17 cellular contexts compared by ENCODE assay signal in genomic region chr7:90788057-90788456, GRCh38.
DNase-seq lines count a peak whose midpoint lies in the region; TF ChIP-seq lines count a peak whose summit lies in the region.
"Had no signal": no experiment of that assay in that cellular context is flagged by ENCODE, and none has a peak within 500 bp of the region (broad histone marks: within the 10 kb centered on the region; RNA-seq: fewer than 3 reads in every experiment).

No MANE protein-coding gene starts in this region.

- TF ChIP-seq CTCF in OCI-LY1 (IDR thresholded peaks at IDR 0.05; ENCODE audit: low read length): no peak
- TF ChIP-seq CTCF in endodermal cell (conservative IDR thresholded peaks at IDR 0.05): no peak
- no peak for TF ChIP-seq CTCF in testis (IDR thresholded peaks at IDR 0.05)
- no peak for TF ChIP-seq CTCF in esophagus squamous epithelium (IDR thresholded peaks at IDR 0.05)

- H3K4me3 ChIP-seq in OCI-LY1 (ENCODE audit: low read depth, low read length, poor library complexity, severe bottlenecking): no peak overlapping the region
- H3K4me3 ChIP-seq in endodermal cell (ENCODE audit: low read length): no peak overlapping the region
- H3K4me3 ChIP-seq in mesendoderm (ENCODE audit: low read length): no peak overlapping the region
- no peak overlapping the region for H3K4me3 ChIP-seq in testis
- no peak overlapping the region for H3K4me3 ChIP-seq in esophagus squamous epithelium
- H3K4me3 ChIP-seq: GM12878, ovary, SJCRH30, skin epidermis had no signal

- H3K27ac Mint-ChIP-seq in endodermal cell: no peak overlapping the region
- no peak overlapping the region for H3K27ac Mint-ChIP-seq in activated naive CD8-positive, alpha-beta T cell treated with anti-CD3 and anti-CD28 coated beads for 36 hours
- H3K27ac Mint-ChIP-seq: activated T-helper 17 cell treated with anti-CD3 and anti-CD28 coated beads, Interleukin-2, amount 50 U/mL, for 72 hours had no signal

- H3K79me2 ChIP-seq in OCI-LY1 (ENCODE audit: insufficient read depth, low read length): peaks cover 52% of the 10 kb centered on the region
- H3K79me2 ChIP-seq in mesendoderm (ENCODE audit: control insufficient read depth, insufficient read depth, low read length): no peaks in the 10 kb centered on the region

- no peaks in the 10 kb centered on the region for H3K9me2 ChIP-seq in OCI-LY1 (ENCODE audit: low read depth, low read length)

- H2BK15ac ChIP-seq in mesendoderm (replicated peaks; ENCODE audit: low read depth): no peak overlapping the region

- H2AK5ac ChIP-seq in mesendoderm (ENCODE audit: low read length): no peak overlapping the region

- no peak overlapping the region for H3K4me3 Mint-ChIP-seq in endodermal cell
- no peak overlapping the region for H3K4me3 Mint-ChIP-seq in activated naive CD8-positive, alpha-beta T cell treated with anti-CD3 and anti-CD28 coated beads for 36 hours
- H3K4me3 Mint-ChIP-seq: activated T-helper 17 cell treated with anti-CD3 and anti-CD28 coated beads, Interleukin-2, amount 50 U/mL, for 72 hours had no signal

- H3K23ac ChIP-seq in mesendoderm (ENCODE audit: low read length): no peak overlapping the region

- H3K4me1 Mint-ChIP-seq in endodermal cell: peaks cover 4% of the 10 kb centered on the region
- H3K4me1 Mint-ChIP-seq in activated naive CD8-positive, alpha-beta T cell treated with anti-CD3 and anti-CD28 coated beads for 36 hours: no peaks in the 10 kb centered on the region
- H3K4me1 Mint-ChIP-seq: activated T-helper 17 cell treated with anti-CD3 and anti-CD28 coated beads, Interleukin-2, amount 50 U/mL, for 72 hours had no signal

- DNase-seq in endodermal cell (peak; percentile 55), mesendoderm (peak; percentile 49), testis (peak; percentile 39), esophagus squamous epithelium (lab: John Stamatoyannopoulos, UW) (no peak), germinal center (ENCODE audit: low spot score) (no peak)
- DNase-seq in activated naive CD8-positive, alpha-beta T cell treated with anti-CD3 and anti-CD28 coated beads for 36 hours: no peak
- DNase-seq: BE2C; Caco-2; NCI-H1436; NCI-H748 treated with DMSO at 0.1 percent for 48 hours; ovary; SJCRH30; stimulated activated CD4-positive, alpha-beta T cell treated with anti-CD3 and anti-CD28 coated beads, Interleukin-2, amount 100 ng/mL, for 48 hours had no signal

- H3K56ac ChIP-seq in mesendoderm (ENCODE audit: low read length): no peak overlapping the region

- no peaks in the 10 kb centered on the region for H3K79me1 ChIP-seq in mesendoderm (ENCODE audit: low read length)

- H3K27me3 Mint-ChIP-seq in endodermal cell (ENCODE audit: insufficient read depth): no peaks in the 10 kb centered on the region
- H3K27me3 Mint-ChIP-seq in activated naive CD8-positive, alpha-beta T cell treated with anti-CD3 and anti-CD28 coated beads for 36 hours: no peaks in the 10 kb centered on the region
- H3K27me3 Mint-ChIP-seq: activated T-helper 17 cell treated with anti-CD3 and anti-CD28 coated beads, Interleukin-2, amount 50 U/mL, for 72 hours had no signal

- H4K20me1 ChIP-seq in OCI-LY1 (ENCODE audit: insufficient read depth, low read length): no peaks in the 10 kb centered on the region

- no peak overlapping the region for H4K5ac ChIP-seq in mesendoderm (ENCODE audit: low read length)

- H3K9ac ChIP-seq in OCI-LY1 (ENCODE audit: low read length) (no peak overlapping the region), endodermal cell (ENCODE audit: extremely low read depth, low read length, poor library complexity, severe bottlenecking) (no peak overlapping the region), mesendoderm (ENCODE audit: low read length) (no peak overlapping the region)

- intact Hi-C loops in testis (cut with DNase I; ENCODE audit: low total_unique reads): no loop called here
- intact Hi-C loops in esophagus squamous epithelium (cut with DNase I): no loop called here

- H2BK120ac ChIP-seq in mesendoderm (ENCODE audit: low read depth, low read length): no peak overlapping the region

- peak overlapping the region; percentile 60 for H3K18ac ChIP-seq in mesendoderm (ENCODE audit: low read length)

- H2AFZ ChIP-seq in OCI-LY1 (ENCODE audit: low read length): no peak overlapping the region

- peaks cover 15% of the 10 kb centered on the region for H3K9me3 Mint-ChIP-seq in endodermal cell
- H3K9me3 Mint-ChIP-seq in activated naive CD8-positive, alpha-beta T cell treated with anti-CD3 and anti-CD28 coated beads for 36 hours: no peaks in the 10 kb centered on the region

- no peaks in the 10 kb centered on the region for H3K27me3 ChIP-seq in OCI-LY1 (ENCODE audit: insufficient read depth, low read length)
- H3K27me3 ChIP-seq in endodermal cell (ENCODE audit: control insufficient read depth, insufficient read depth, low read length, poor library complexity, severe bottlenecking): no peaks in the 10 kb centered on the region
- H3K27me3 ChIP-seq in mesendoderm (ENCODE audit: insufficient read depth, low read length, poor library complexity): no peaks in the 10 kb centered on the region
- H3K27me3 ChIP-seq in testis: no peaks in the 10 kb centered on the region
- H3K27me3 ChIP-seq in esophagus squamous epithelium: no peaks in the 10 kb centered on the region
- H3K27me3 ChIP-seq: BE2C, ovary, SJCRH30 had no signal

- H3F3A ChIP-seq in OCI-LY1 (ENCODE audit: insufficient read depth, low read length): no peaks in the 10 kb centered on the region

- H3K4me1 ChIP-seq in OCI-LY1 (ENCODE audit: insufficient read depth, low read length, severe bottlenecking) (no peaks in the 10 kb centered on the region), endodermal cell (ENCODE audit: control insufficient read depth, insufficient read depth, low read length) (no peaks in the 10 kb centered on the region), mesendoderm (ENCODE audit: control insufficient read depth, low read depth, low read length) (no peaks in the 10 kb centered on the region), testis (no peaks in the 10 kb centered on the region), esophagus squamous epithelium (no peaks in the 10 kb centered on the region)
- H3K4me1 ChIP-seq: BE2C, Caco-2, SJCRH30 had no signal

- no peak overlapping the region for H4K8ac ChIP-seq in mesendoderm (ENCODE audit: low read depth, low read length)

- H2BK5ac ChIP-seq in mesendoderm (ENCODE audit: low read length): no peak overlapping the region

- H3K9me3 ChIP-seq in OCI-LY1 (ENCODE audit: low read length) (peaks cover 15% of the 10 kb centered on the region), endodermal cell (ENCODE audit: control insufficient read depth, low read length) (peaks cover 16% of the 10 kb centered on the region), testis (no peaks in the 10 kb centered on the region), esophagus squamous epithelium (no peaks in the 10 kb centered on the region)
- H3K9me3 ChIP-seq: BE2C, Caco-2, ovary had no signal

- H3K4me2 ChIP-seq in OCI-LY1 (ENCODE audit: low read length): no peak overlapping the region
- no peak overlapping the region for H3K4me2 ChIP-seq in mesendoderm (ENCODE audit: low read length)

- no peak overlapping the region for H3K4ac ChIP-seq in mesendoderm (ENCODE audit: low read depth, low read length)

- WGBS in endodermal cell (ENCODE audit: insufficient coverage in 1 of 2, insufficient read length in 1 of 2), 2 experiments: 89 to 94% methylated on average over 3 to 4 of the region's 4 CpGs
- WGBS in mesendoderm (ENCODE audit: extremely low coverage, insufficient coverage, low lambda C conversion rate): no CpG with 5 or more reads among the region's 4 CpGs
- WGBS in testis, 2 donors: 68 to 71% methylated on average over 4 of the region's 4 CpGs
- WGBS in esophagus squamous epithelium, 2 donors: 80 to 92% methylated on average over 4 of the region's 4 CpGs

- no peak for TF ChIP-seq POLR2A in testis (IDR thresholded peaks at IDR 0.05)
- no peak for TF ChIP-seq POLR2A in esophagus squamous epithelium (IDR thresholded peaks at IDR 0.05)

- H3K36me3 ChIP-seq in OCI-LY1 (ENCODE audit: insufficient read depth, low read length) (peaks cover 75% of the 10 kb centered on the region), endodermal cell (ENCODE audit: control insufficient read depth, insufficient read depth, low read length) (no peaks in the 10 kb centered on the region), mesendoderm (ENCODE audit: control insufficient read depth, insufficient read depth, low read length) (no peaks in the 10 kb centered on the region), testis (ENCODE audit: low read depth, missing control alignments) (no peaks in the 10 kb centered on the region), esophagus squamous epithelium (no peaks in the 10 kb centered on the region)
- H3K36me3 ChIP-seq: BE2C, ovary had no signal

- peaks cover 13% of the 10 kb centered on the region for H3K36me3 Mint-ChIP-seq in endodermal cell (ENCODE audit: low read depth)
- H3K36me3 Mint-ChIP-seq in activated naive CD8-positive, alpha-beta T cell treated with anti-CD3 and anti-CD28 coated beads for 36 hours: peaks cover 1% of the 10 kb centered on the region

- H3K27ac ChIP-seq in OCI-LY1 (ENCODE audit: low read depth, low read length, poor library complexity, severe bottlenecking): peak overlapping the region; percentile 1
- H3K27ac ChIP-seq in endodermal cell (ENCODE audit: low read depth, low read length): no peak overlapping the region
- H3K27ac ChIP-seq in mesendoderm (ENCODE audit: low read depth, low read length): no peak overlapping the region
- H3K27ac ChIP-seq in testis: no peak overlapping the region
- H3K27ac ChIP-seq in esophagus squamous epithelium: no peak overlapping the region
- H3K27ac ChIP-seq: ovary, SJCRH30 had no signal

Comparison
In these comparisons a context has a peak if more than half of its experiments do, and no peak if none do; other contexts are left out.
1. DNase-seq: peak in endodermal cell (single experiment), mesendoderm (single experiment) and testis (single experiment); none in activated naive CD8-positive, alpha-beta T cell treated with anti-CD3 and anti-CD28 coated beads for 36 hours (single experiment), esophagus squamous epithelium (single experiment) and germinal center (single experiment).